In genomic region chr22:41593336-41593960, GRCh38 we compare ENCODE assay signal across 3 cellular contexts. TPM values are rescaled to one million over a fixed set of nuclear protein-coding genes. Genes with fewer than 3 reads are reported as not detected.
"Had no signal": no experiment of that assay in that cellular context is flagged by ENCODE, and none has a peak within 500 bp of the region (broad histone marks: within the 10 kb centered on the region; RNA-seq: fewer than 3 reads in every experiment).

No MANE protein-coding gene starts in this region.

RNA-seq across cellular contexts. Expression of gene CSDC2, which starts 32.6 kb away (rescaled TPM):
- total RNA-seq: naive thymus-derived CD8-positive, alpha-beta T cell; natural killer cell treated with Interleukin-12 subunit alpha and Interleukin-12 subunit beta and Interleukin-15 and Interleukin-18, amount 100 ng/mL, for 72 hours; pulmonary artery endothelial cell had no signal
- polyA plus RNA-seq: naive thymus-derived CD8-positive, alpha-beta T cell had no signal
